8 cellular contexts compared by ENCODE assay signal in genomic region chr12:38138225-38139221, GRCh38.
A peak's percentile ranks its signal among the peaks of the same experiment; 100 is the strongest.
DNase-seq lines count a peak whose midpoint lies in the region; ATAC-seq and TF ChIP-seq lines count a peak whose summit lies in the region.

No MANE protein-coding gene starts in this region.

- H4K20me1 ChIP-seq in BLaER1 (no peaks in the 10 kb centered on the region), PC-3 (ENCODE audit: low read length) (no peaks in the 10 kb centered on the region)

- H3K9me3 Mint-ChIP-seq in neural crest cell: peaks cover 3% of the 10 kb centered on the region

- peak; percentile 77 for ATAC-seq in GM18873 (IDR thresholded peaks at IDR 0.05; ENCODE audit: low FRiP score, unreplicated experiment)
- ATAC-seq in HG03575 (IDR thresholded peaks at IDR 0.05; ENCODE audit: extremely low read depth, insufficient number of reproducible peaks, low FRiP score, unreplicated experiment): peak; percentile 47
- peak; percentile 78 for ATAC-seq in PC-3

- H3K4me3 ChIP-seq in BLaER1 (no peak overlapping the region), PC-3 (ENCODE audit: low read length) (peak overlapping the region; percentile 77), fibroblast of the aortic adventitia (ENCODE audit: low read depth, low read length) (peak overlapping the region; percentile 61), subcutaneous abdominal adipose tissue (ENCODE audit: low read depth in 1 of 5, low read length in 5 of 5) (peak overlapping the region; percentile 53 to 67 (median 55))

- DNase-seq in PC-3 (peak; percentile 96), fibroblast of the aortic adventitia (ENCODE audit: low read depth) (peak; percentile 76), neural crest cell (ENCODE audit: low read depth, low spot score) (peak; percentile 72)
- peak; percentile 38 for DNase-seq in activated T-helper 1 cell treated with anti-CD3 and anti-CD28 coated beads, Interleukin-2, amount 50 U/mL, for 16 hours (ENCODE audit: low read depth in 1 of 2, low spot score in 1 of 2)

- H3K9me2 ChIP-seq in PC-3 (replicated peaks; ENCODE audit: low read length): no peaks in the 10 kb centered on the region

- intact Hi-C loops in PC-3 (cut with micrococcal nuclease): loop anchor here (1.0 to 10.0 kb wide), 6 partner anchors 81 to 766 kb away; partner anchors contain the start of genes ALG10B and CPNE8

- H3K79me2 ChIP-seq in PC-3 (ENCODE audit: low read length): no peaks in the 10 kb centered on the region

- H3K4me2 ChIP-seq in BLaER1: 0 out of 2 replicates have a peak overlapping the region, but pooled peaks have one; percentile 5
- peak overlapping the region; percentile 91 for H3K4me2 ChIP-seq in PC-3 (ENCODE audit: low read length)

- no peaks in the 10 kb centered on the region for H3F3A ChIP-seq in PC-3 (ENCODE audit: low read length, unreplicated experiment)

- H3K27me3 Mint-ChIP-seq in neural crest cell (ENCODE audit: low read depth): no peaks in the 10 kb centered on the region

- TF ChIP-seq CTCF in PC-3 (conservative IDR thresholded peaks at IDR 0.05; ENCODE audit: low read depth, low read length) (peak; percentile 94), fibroblast of the aortic adventitia (IDR thresholded peaks at IDR 0.05; ENCODE audit: insufficient read depth, low read length) (peak; percentile 88), neural crest cell (conservative IDR thresholded peaks at IDR 0.05) (peak; percentile 91)

- no peaks in the 10 kb centered on the region for H3K4me1 Mint-ChIP-seq in neural crest cell

- H3K27ac ChIP-seq in BLaER1: no peak overlapping the region
- H3K27ac ChIP-seq in PC-3 (ENCODE audit: low read length): 0 out of 2 replicates have a peak overlapping the region, but pooled peaks have one; percentile 18
- H3K27ac ChIP-seq in subcutaneous abdominal adipose tissue (ENCODE audit: low read depth, low read length): no peak overlapping the region

- peaks cover 4% of the 10 kb centered on the region for H3K36me3 Mint-ChIP-seq in neural crest cell (ENCODE audit: low read depth)

- H3K36me3 ChIP-seq in BLaER1 (no peaks in the 10 kb centered on the region), PC-3 (ENCODE audit: low read depth, low read length) (no peaks in the 10 kb centered on the region), subcutaneous abdominal adipose tissue (ENCODE audit: control insufficient read depth in 5 of 5, insufficient read depth in 5 of 5, low read length in 5 of 5) (no peaks in the 10 kb centered on the region)

- CTCF ChIA-PET in PC-3 (lab: Charles Lee): interaction anchor here (0.6 to 0.7 kb wide), 5 partner anchors 14 to 926 kb away, joined by 3 to 5 read pairs (median 4); no protein-coding TSS in a partner anchor

- H3K9ac ChIP-seq in BLaER1: no peak overlapping the region
- H3K9ac ChIP-seq in PC-3 (ENCODE audit: low read length): peak overlapping the region; percentile 53
- peak overlapping the region in 3 of 5 donors; percentile 30 to 68 (median 64) for H3K9ac ChIP-seq in subcutaneous abdominal adipose tissue (ENCODE audit: low read length in 5 of 5)

- POLR2A ChIA-PET in PC-3 (lab: Charles Lee; ENCODE audit: unreplicated experiment): no interaction called here

- H3K27ac Mint-ChIP-seq in neural crest cell (ENCODE audit: unreplicated experiment): peak overlapping the region; percentile 83

- H3K9me3 ChIP-seq in BLaER1 (no peaks in the 10 kb centered on the region), PC-3 (ENCODE audit: low read length) (no peaks in the 10 kb centered on the region), subcutaneous abdominal adipose tissue (ENCODE audit: control insufficient read depth in 5 of 5, low read length in 5 of 5) (no peaks in the 10 kb centered on the region)

- H2AFZ ChIP-seq in PC-3 (ENCODE audit: low read length): peak overlapping the region; percentile 97

- H3K4me3 Mint-ChIP-seq in neural crest cell: no peak overlapping the region

- H3K27me3 ChIP-seq in BLaER1 (no peaks in the 10 kb centered on the region), PC-3 (ENCODE audit: low read length) (no peaks in the 10 kb centered on the region), subcutaneous abdominal adipose tissue (ENCODE audit: control insufficient read depth in 5 of 5, insufficient read depth in 4 of 5, low read length in 5 of 5) (peaks cover 4 to 15% (median 7%) of the 10 kb centered on the region in 5 donors)

- no peaks in the 10 kb centered on the region for H3K4me1 ChIP-seq in BLaER1
- peaks cover 11% of the 10 kb centered on the region for H3K4me1 ChIP-seq in PC-3 (ENCODE audit: insufficient read depth, low read length)
- peaks cover 3 to 13% (median 10%) of the 10 kb centered on the region in 5 donors for H3K4me1 ChIP-seq in subcutaneous abdominal adipose tissue (ENCODE audit: control insufficient read depth in 5 of 5, insufficient read depth in 5 of 5, low read length in 5 of 5)

- BruUV-seq in PC-3 (replicated peaks; lab: Mats Ljungman, UMichigan): TSS peak; percentile 83

Comparison
In these comparisons a context has a peak if more than half of its experiments do, and no peak if none do; other contexts are left out.
1. DNase-seq: peak in every context shown above with its lines; median percentile 96 in PC-3; 76 in fibroblast of the aortic adventitia; 72 in neural crest cell; 38 in activated T-helper 1 cell treated with anti-CD3 and anti-CD28 coated beads, Interleukin-2, amount 50 U/mL, for 16 hours.